Comparison of ENCODE assay signal across 1 cellular context in the genomic region with DNA sequence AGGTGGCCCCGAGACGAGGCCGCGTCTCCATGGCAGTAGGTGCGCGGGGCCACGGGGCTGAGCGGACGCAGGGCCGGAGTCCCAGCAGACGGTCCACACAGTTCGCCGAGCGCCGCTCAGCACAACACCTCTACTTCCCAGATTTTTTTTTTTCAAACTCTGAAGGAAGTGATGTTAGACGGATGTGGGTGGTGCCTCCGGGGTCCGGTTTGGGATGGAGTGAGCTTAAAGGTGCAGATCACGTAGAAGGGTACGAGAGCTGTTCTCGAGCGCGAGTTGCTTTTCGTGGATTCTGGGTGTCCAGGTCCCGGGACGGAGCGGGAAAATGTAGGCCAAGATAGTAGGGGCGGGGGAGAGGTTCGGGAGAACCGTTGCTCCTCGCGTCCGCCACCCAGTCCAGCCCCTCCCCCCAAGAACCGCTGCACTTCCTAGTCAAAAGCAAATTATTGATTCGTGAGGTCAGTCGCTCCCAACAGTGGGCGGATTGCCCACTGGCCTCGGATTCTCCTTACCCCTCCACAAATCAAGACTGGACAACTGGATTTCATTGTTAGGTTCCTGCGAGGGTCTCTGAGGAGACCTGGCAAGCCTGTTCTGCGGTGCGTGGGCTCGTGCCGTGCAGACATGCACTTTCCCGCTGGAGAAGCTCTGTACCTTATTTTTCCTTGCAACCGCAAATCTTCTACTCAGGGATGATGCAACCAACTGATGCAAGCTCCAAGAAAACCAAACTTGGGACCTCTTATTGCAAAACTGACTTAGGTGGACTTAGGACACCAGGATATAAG.
TF ChIP-seq lines count a peak whose summit lies in the region.

A gene (minus strand): TSS at position 126 of the 788 bp plus-strand sequence. CDS start 95 bp downstream, at position 31.

TF ChIP-seq in A549, 52 proteins besides CTCF, POLR2A, EP300 and RAD21 (continued from another document):
- TF ChIP-seq, protein P1, sequence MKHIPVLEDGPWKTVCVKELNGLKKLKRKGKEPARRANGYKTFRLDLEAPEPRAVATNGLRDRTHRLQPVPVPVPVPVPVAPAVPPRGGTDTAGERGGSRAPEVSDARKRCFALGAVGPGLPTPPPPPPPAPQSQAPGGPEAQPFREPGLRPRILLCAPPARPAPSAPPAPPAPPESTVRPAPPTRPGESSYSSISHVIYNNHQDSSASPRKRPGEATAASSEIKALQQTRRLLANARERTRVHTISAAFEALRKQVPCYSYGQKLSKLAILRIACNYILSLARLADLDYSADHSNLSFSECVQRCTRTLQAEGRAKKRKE (CRISPR knock-in tag; IDR thresholded peaks at IDR 0.05; ENCODE audit: low read depth) = no peak
- TF ChIP-seq JUN (IDR thresholded peaks at IDR 0.05) (peak; percentile 41 to 69; a peak in 4 of 5 replicates), ZFP36 (IDR thresholded peaks at IDR 0.05; ENCODE audit: borderline replicate concordance, partially characterized antibody) (no peak), EHF (CRISPR knock-in tag; IDR thresholded peaks at IDR 0.05) (no peak), MYC (IDR thresholded peaks at IDR 0.05; ENCODE audit: borderline replicate concordance, low read length) (no peak), FOSL2 (IDR thresholded peaks at IDR 0.05) (no peak), FOSL2 (CRISPR knock-in tag; IDR thresholded peaks at IDR 0.05) (no peak), CEBPB (IDR thresholded peaks at IDR 0.05) (peak; percentile 74 to 83)
- TF ChIP-seq, protein P2, sequence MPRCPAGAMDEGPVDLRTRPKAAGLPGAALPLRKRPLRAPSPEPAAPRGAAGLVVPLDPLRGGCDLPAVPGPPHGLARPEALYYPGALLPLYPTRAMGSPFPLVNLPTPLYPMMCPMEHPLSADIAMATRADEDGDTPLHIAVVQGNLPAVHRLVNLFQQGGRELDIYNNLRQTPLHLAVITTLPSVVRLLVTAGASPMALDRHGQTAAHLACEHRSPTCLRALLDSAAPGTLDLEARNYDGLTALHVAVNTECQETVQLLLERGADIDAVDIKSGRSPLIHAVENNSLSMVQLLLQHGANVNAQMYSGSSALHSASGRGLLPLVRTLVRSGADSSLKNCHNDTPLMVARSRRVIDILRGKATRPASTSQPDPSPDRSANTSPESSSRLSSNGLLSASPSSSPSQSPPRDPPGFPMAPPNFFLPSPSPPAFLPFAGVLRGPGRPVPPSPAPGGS (IDR thresholded peaks at IDR 0.05) = no peak; the same call in 2 of the 3 replicates
- TF ChIP-seq, protein P3, sequence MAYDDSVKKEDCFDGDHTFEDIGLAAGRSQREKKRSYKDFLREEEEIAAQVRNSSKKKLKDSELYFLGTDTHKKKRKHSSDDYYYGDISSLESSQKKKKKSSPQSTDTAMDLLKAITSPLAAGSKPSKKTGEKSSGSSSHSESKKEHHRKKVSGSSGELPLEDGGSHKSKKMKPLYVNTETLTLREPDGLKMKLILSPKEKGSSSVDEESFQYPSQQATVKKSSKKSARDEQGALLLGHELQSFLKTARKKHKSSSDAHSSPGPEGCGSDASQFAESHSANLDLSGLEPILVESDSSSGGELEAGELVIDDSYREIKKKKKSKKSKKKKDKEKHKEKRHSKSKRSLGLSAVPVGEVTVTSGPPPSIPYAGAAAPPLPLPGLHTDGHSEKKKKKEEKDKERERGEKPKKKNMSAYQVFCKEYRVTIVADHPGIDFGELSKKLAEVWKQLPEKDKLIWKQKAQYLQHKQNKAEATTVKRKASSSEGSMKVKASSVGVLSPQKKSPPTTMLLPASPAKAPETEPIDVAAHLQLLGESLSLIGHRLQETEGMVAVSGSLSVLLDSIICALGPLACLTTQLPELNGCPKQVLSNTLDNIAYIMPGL (CRISPR knock-in tag; IDR thresholded peaks at IDR 0.05; ENCODE audit: borderline replicate concordance) = no peak
- TF ChIP-seq, protein P4, sequence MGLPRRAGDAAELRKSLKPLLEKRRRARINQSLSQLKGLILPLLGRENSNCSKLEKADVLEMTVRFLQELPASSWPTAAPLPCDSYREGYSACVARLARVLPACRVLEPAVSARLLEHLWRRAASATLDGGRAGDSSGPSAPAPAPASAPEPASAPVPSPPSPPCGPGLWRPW (IDR thresholded peaks at IDR 0.05) = 0 out of 2 replicates have a peak, but pooled peaks have one; percentile 39
